Comparison of ENCODE assay signal across 24 cellular contexts in the genomic region with DNA sequence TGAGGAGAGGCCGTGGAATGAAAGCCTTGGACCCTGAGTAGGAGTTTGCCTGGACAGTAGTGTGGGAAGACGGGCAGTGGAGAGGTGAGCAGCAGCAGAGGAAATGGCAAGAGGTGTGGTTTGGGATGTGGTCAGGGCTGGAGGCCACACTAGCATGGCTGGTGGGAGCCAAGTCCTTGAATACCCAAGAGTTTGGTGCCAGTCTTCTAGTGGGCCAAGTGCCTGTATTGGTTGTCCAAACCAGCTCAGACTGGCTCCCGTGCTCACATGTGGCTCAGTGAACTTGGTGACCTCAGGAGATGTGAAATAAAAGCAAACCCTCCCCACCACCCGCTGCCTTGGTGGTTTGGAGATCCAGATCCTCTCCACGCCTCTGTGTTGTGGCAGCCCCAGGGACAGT. TPM values are rescaled to one million over a fixed set of nuclear protein-coding genes. Genes with fewer than 3 reads are reported as not detected.
"Had no signal": no experiment of that assay in that cellular context is flagged by ENCODE, and none has a peak within 500 bp of the region (broad histone marks: within the 10 kb centered on the region; RNA-seq: fewer than 3 reads in every experiment).

No MANE protein-coding gene starts in this region.

- DNase-seq: activated CD4-positive, alpha-beta T cell treated with anti-CD3 and anti-CD28 coated beads for 1 hour; activated T-cell treated with anti-CD3 and anti-CD28 coated beads, Interleukin-2, amount 50 U/mL, for 1 hour; aorta; effector CD8-positive, alpha-beta T cell; foreskin keratinocyte; glutamatergic neuron; immature natural killer cell; kidney glomerular epithelial cell; left lung; mammary epithelial cell; ovary; stimulated activated CD4-positive, alpha-beta T cell treated with anti-CD3 and anti-CD28 coated beads, Interleukin-1b, Interleukin-23, amount 100 ng/mL, for 48 hours; substantia nigra; uterus had no signal

- H3K4me3 ChIP-seq: hepatocyte, left lung, ovary, prostate gland, tibial nerve, uterus had no signal

- H2AFZ ChIP-seq: hepatocyte had no signal

- H3K9me3 ChIP-seq: neutrophil, ovary, prostate gland, uterus had no signal

- ATAC-seq: activated naive CD4-positive, alpha-beta T cell treated with anti-CD3 and anti-CD28 coated beads, Interleukin-2, amount 50 U/mL, for 72 hours; foreskin keratinocyte; left lung had no signal

- H3K27ac ChIP-seq: foreskin keratinocyte, hepatocyte, left lung, neutrophil, ovary, prostate gland, tibial nerve, uterus had no signal

- H3K36me3 ChIP-seq: left lung, neutrophil, ovary, prostate gland, tibial nerve, uterus had no signal

- H3K79me2 ChIP-seq: hepatocyte had no signal

- H3K4me1 ChIP-seq: prostate gland, uterus had no signal

- H3K4me2 ChIP-seq: hepatocyte had no signal

- H3K27me3 ChIP-seq: hepatocyte, left lung, neutrophil, ovary, uterus had no signal

RNA-seq across cellular contexts. Expression of gene GUCA2A, which starts 2.4 kb away (rescaled TPM):
- total RNA-seq: activated naive CD4-positive, alpha-beta T cell treated with anti-CD3 and anti-CD28 coated beads, Interleukin-2, amount 50 U/mL, for 72 hours; aorta; cardiac septum; foreskin keratinocyte; left lung; mammary epithelial cell; mesothelial cell of epicardium; natural killer cell treated with Interleukin-12 subunit alpha and Interleukin-12 subunit beta and Interleukin-15 and Interleukin-18, amount 100 ng/mL, for 72 hours; prostate gland; T-helper 2 cell treated with Interferon-gamma antibody and Interleukin-4, amounts not matched to agents 100 ng/mL and 5 ng/mL, for 36 hours; tibial nerve; uterus had no signal
- polyA plus RNA-seq: esophagus, foreskin keratinocyte, immature natural killer cell, mammary epithelial cell, ovary had no signal

RNA-seq across cellular contexts. Expression of gene GUCA2B, which starts 9.0 kb away (rescaled TPM):
- total RNA-seq: activated naive CD4-positive, alpha-beta T cell treated with anti-CD3 and anti-CD28 coated beads, Interleukin-2, amount 50 U/mL, for 72 hours; aorta; cardiac septum; foreskin keratinocyte; hepatocyte; left lung; mammary epithelial cell; mesothelial cell of epicardium; natural killer cell treated with Interleukin-12 subunit alpha and Interleukin-12 subunit beta and Interleukin-15 and Interleukin-18, amount 100 ng/mL, for 72 hours; ovary; prostate gland; T-helper 2 cell treated with Interferon-gamma antibody and Interleukin-4, amounts not matched to agents 100 ng/mL and 5 ng/mL, for 36 hours; tibial nerve; uterus had no signal
- polyA plus RNA-seq: esophagus, foreskin keratinocyte, immature natural killer cell, mammary epithelial cell, ovary had no signal
